ENCODE assay signal across 8 cellular contexts in the genomic region with DNA sequence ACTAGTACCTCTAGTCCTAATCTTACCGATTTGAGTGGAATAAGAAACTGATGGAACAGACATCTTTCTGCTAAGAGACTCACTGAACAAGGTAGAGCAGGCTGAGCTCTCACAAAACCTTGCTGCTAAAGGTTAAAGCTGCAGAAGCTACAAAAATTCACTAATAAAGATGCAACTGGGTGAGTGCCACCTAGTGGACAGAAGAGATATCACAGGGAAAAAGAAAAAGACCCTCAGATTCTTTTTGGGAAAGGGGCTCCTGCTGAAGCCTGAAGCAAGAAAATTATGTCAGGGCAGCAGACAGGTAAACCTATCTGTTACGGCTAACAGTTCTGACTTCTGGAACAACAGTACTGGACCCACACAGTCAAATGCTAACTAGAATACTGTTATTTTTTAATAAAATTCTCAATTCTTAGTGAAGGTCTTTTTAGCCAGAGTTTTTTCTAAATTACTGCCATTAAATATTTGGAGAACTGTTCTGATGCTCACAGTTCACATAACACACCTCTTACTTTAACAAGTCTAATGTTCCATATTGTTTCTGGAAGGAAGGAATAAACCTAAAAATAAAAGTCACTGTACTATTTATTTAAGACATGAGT.
DNase-seq lines count a peak whose midpoint lies in the region; ATAC-seq, FAIRE-seq and TF ChIP-seq lines count a peak whose summit lies in the region.

No MANE protein-coding gene starts in this region.

- no peaks in the 10 kb centered on the region for H3K27me3 ChIP-seq in parathyroid adenoma (ENCODE audit: control insufficient read depth, insufficient read depth, low read length)

- no peaks in the 10 kb centered on the region for H3K36me3 ChIP-seq in parathyroid adenoma (ENCODE audit: control insufficient read depth, insufficient read depth, low read length)

- ATAC-seq in HG02981 (IDR thresholded peaks at IDR 0.05; ENCODE audit: unreplicated experiment), result no peak

- FAIRE-seq in endometrium (lab: Jason Lieb, UNC), result peak; percentile 21

- no peak overlapping the region for H2AFZ ChIP-seq in parathyroid adenoma

- H3K4me3 ChIP-seq in parathyroid adenoma (ENCODE audit: low read depth, low read length), result no peak overlapping the region

- H3K4me2 ChIP-seq in parathyroid adenoma (ENCODE audit: low read length), result no peak overlapping the region

- no peak overlapping the region for H3K27ac ChIP-seq in parathyroid adenoma

- H3K79me2 ChIP-seq in parathyroid adenoma, result no peaks in the 10 kb centered on the region

- peak; percentile 96 for TF ChIP-seq CTCF in parathyroid adenoma (IDR thresholded peaks at IDR 0.05)

- peak; percentile 15 for DNase-seq in NCI-H2107 treated with DMSO at 0.1 percent for 48 hours (lab: John Stamatoyannopoulos, UW; ENCODE audit: unreplicated experiment)
- DNase-seq in NCI-H2107 (lab: John Stamatoyannopoulos, UW), result no peak
- peak; percentile 23 for DNase-seq in NCI-H1694 treated with DMSO at 0.1 percent for 48 hours (lab: John Stamatoyannopoulos, UW)
- no peak for DNase-seq in midbrain (lab: John Stamatoyannopoulos, UW)
- DNase-seq in activated CD4-positive, alpha-beta T cell treated with anti-CD3 and anti-CD28 coated beads for 48 hours, result no peak

- peaks cover 4% of the 10 kb centered on the region for H3K4me1 ChIP-seq in parathyroid adenoma

- H3K9ac ChIP-seq in parathyroid adenoma, result no peak overlapping the region

- no peaks in the 10 kb centered on the region for H3K9me3 ChIP-seq in parathyroid adenoma (ENCODE audit: control insufficient read depth, low read length)

Comparison
In these comparisons a context has a peak if more than half of its experiments do, and no peak if none do; other contexts are left out.
1. DNase-seq: peak in NCI-H2107 treated with DMSO at 0.1 percent for 48 hours (single experiment) and NCI-H1694 treated with DMSO at 0.1 percent for 48 hours (single experiment); none in NCI-H2107 (single experiment), midbrain (single experiment) and activated CD4-positive, alpha-beta T cell treated with anti-CD3 and anti-CD28 coated beads for 48 hours (single experiment).